22 cellular contexts compared by ENCODE assay signal in the genomic region with DNA sequence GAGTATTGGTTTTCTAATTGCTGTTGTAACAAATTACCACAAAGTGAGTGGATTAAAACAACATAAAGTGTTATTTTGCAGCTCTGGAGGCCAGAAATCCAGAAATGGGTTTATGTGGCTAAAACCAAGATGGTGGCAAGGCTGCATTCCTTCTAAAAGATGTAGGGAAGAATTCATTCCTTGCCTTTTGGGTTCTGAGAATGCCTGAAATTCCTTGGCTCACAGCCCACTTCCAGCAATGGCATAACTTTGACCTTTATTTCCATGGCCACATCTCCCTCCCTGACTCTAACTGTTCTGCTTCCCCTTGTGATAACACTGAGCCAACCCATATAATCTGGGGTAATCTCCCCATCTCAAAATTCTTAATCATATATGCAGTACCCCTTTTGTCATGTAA.
DNase-seq lines count a peak whose midpoint lies in the region; FAIRE-seq and TF ChIP-seq lines count a peak whose summit lies in the region.
"Had no signal": no experiment of that assay in that cellular context is flagged by ENCODE, and none has a peak within 500 bp of the region (broad histone marks: within the 10 kb centered on the region; RNA-seq: fewer than 3 reads in every experiment).

No MANE protein-coding gene starts in this region.

- no peaks in the 10 kb centered on the region for H3K27me3 Mint-ChIP-seq in osteocyte (ENCODE audit: unreplicated experiment)

- no peak overlapping the region for H3K27ac ChIP-seq in H1 (ENCODE audit: low read depth, low read length)
- H3K27ac ChIP-seq: Peyer's patch had no signal

- no peaks in the 10 kb centered on the region for H3K36me3 ChIP-seq in H1 (ENCODE audit: control insufficient read depth in 2 of 4, insufficient read depth in 4 of 4, low read length in 3 of 4)
- H3K36me3 ChIP-seq: Peyer's patch had no signal

- no peaks in the 10 kb centered on the region for H3K79me2 ChIP-seq in H1 (ENCODE audit: control insufficient read depth in 1 of 2, insufficient read depth in 2 of 2, low read length in 2 of 2)

- no peak overlapping the region for H3K4ac ChIP-seq in H1 (replicated peaks; ENCODE audit: insufficient read length, low read depth, low read length)

- H3K4me1 ChIP-seq in H1 (replicated peaks in 1 of 4; ENCODE audit: control insufficient read depth in 3 of 4, insufficient read depth in 4 of 4, low read length in 3 of 4) = peaks cover 0 to 3% (median 1%) of the 10 kb centered on the region in 4 experiments; a peak in 3 of 7 replicates
- H3K4me1 ChIP-seq: Peyer's patch had no signal

- POLR2A ChIA-PET in H1 (lab: Charles Lee; ENCODE audit: partially characterized antibody) = interaction anchor here (1.5 kb wide), 1 partner anchor 17 kb away, joined by 4 read pairs; no protein-coding TSS in a partner anchor

- no peak overlapping the region for H3K56ac ChIP-seq in H1 (replicated peaks; ENCODE audit: insufficient read length, low read depth, low read length)

- H3K14ac ChIP-seq in H1 (ENCODE audit: insufficient read length) = no peak overlapping the region

- H4K8ac ChIP-seq in H1 (ENCODE audit: extremely low read depth, insufficient read depth, low read length) = no peak overlapping the region

- DNase-seq in A172 (ENCODE audit: low spot score) (peak; percentile 45), H1 (ENCODE audit: low read depth in 1 of 2, low spot score in 2 of 2) (no peak), osteocyte (ENCODE audit: extremely low spot score, unreplicated experiment) (peak; percentile 17), dermis blood vessel endothelial cell (no peak), AML-193 (lab: John Stamatoyannopoulos, UW) (no peak)
- DNase-seq in activated CD4-positive, alpha-beta T cell treated with anti-CD3 and anti-CD28 coated beads, Interleukin-2, amount 50 U/mL, for 4 hours = no peak
- DNase-seq: 8988T; CD4-positive, alpha-beta T cell; COR-L47; DMS 273 treated with DMSO at 0.1 percent for 48 hours; DMS79 treated with DMSO at 0.1 percent for 48 hours; GOT3; IMR-90; NCI-H1417; NCI-H1694 treated with DMSO at 0.1 percent for 48 hours; NCI-H2081 treated with DMSO at 0.1 percent for 48 hours; NCI-H2171 treated with DMSO at 0.1 percent for 48 hours; NCI-H524 treated with DMSO at 0.1 percent for 48 hours; Peyer's patch had no signal

- no peak overlapping the region for H2BK15ac ChIP-seq in H1 (ENCODE audit: low read length)

- no peak overlapping the region for H2BK12ac ChIP-seq in H1 (ENCODE audit: low read depth, low read length)

- no peaks in the 10 kb centered on the region for H4K20me1 ChIP-seq in H1 (replicated peaks in 1 of 2; ENCODE audit: control insufficient read depth in 1 of 2, insufficient read depth in 2 of 2, low read length in 2 of 2)

- FAIRE-seq in H1 (lab: Jason Lieb, UNC) = no peak
- FAIRE-seq: GM12891, GM18507 had no signal

- no peak overlapping the region for H3K27ac Mint-ChIP-seq in osteocyte (ENCODE audit: unreplicated experiment)
- H3K27ac Mint-ChIP-seq: CD4-positive, alpha-beta T cell had no signal

- peaks cover 3% of the 10 kb centered on the region for H3K9me3 Mint-ChIP-seq in osteocyte (ENCODE audit: unreplicated experiment)
- H3K9me3 Mint-ChIP-seq: CD4-positive, alpha-beta T cell had no signal

- TF ChIP-seq EP300 in Ishikawa (IDR thresholded peaks at IDR 0.05; ENCODE audit: borderline replicate concordance) (no peak), H1 (IDR thresholded peaks at IDR 0.05; ENCODE audit: borderline replicate concordance in 1 of 2, low read depth in 2 of 2, low read length in 2 of 2) (no peak)

- H2AFZ ChIP-seq in H1 (ENCODE audit: low read length) = no peak overlapping the region

- H3K4me3 Mint-ChIP-seq in osteocyte (ENCODE audit: unreplicated experiment) = no peak overlapping the region
- H3K4me3 Mint-ChIP-seq: CD4-positive, alpha-beta T cell had no signal

- no peak overlapping the region for H2BK120ac ChIP-seq in H1 (replicated peaks; ENCODE audit: low read depth, low read length)

- H3K18ac ChIP-seq in H1 (ENCODE audit: extremely low read depth, low read length) = no peak overlapping the region

- no peaks in the 10 kb centered on the region for H3K4me1 Mint-ChIP-seq in osteocyte (ENCODE audit: unreplicated experiment)

- no peak for TF ChIP-seq POLR2A in H1 (IDR thresholded peaks at IDR 0.05; ENCODE audit: control extremely low read depth in 1 of 2, low read depth in 2 of 2, low read length in 2 of 2)

- H2BK20ac ChIP-seq in H1 (ENCODE audit: low read length) = no peak overlapping the region

- no peaks in the 10 kb centered on the region for H3K23me2 ChIP-seq in H1 (ENCODE audit: low read depth, low read length)

- TF ChIP-seq CTCF in H1 (IDR thresholded peaks at IDR 0.05; ENCODE audit: control extremely low read depth in 1 of 3, insufficient read depth in 1 of 3, low read depth in 1 of 3, low read length in 3 of 3) (no peak), osteocyte (IDR thresholded peaks at IDR 0.05) (no peak)

- no peak overlapping the region for H3K4me3 ChIP-seq in H1 (ENCODE audit: extremely low read depth in 1 of 4, insufficient read depth in 2 of 4, low read depth in 3 of 4, low read length in 4 of 4)
- H3K4me3 ChIP-seq: Peyer's patch had no signal

- H3K36me3 Mint-ChIP-seq in osteocyte (ENCODE audit: unreplicated experiment) = no peaks in the 10 kb centered on the region

- H3K9me3 ChIP-seq in H1 (ENCODE audit: insufficient read depth in 2 of 2, low read depth in 1 of 2, low read length in 1 of 2) = no peaks in the 10 kb centered on the region
- H3K9me3 ChIP-seq: Peyer's patch had no signal

- CTCF ChIA-PET in H1 (lab: Charles Lee; ENCODE audit: partially characterized antibody) = no interaction called here

- no peak overlapping the region for H2BK5ac ChIP-seq in H1 (ENCODE audit: low read depth, low read length)

- H3K79me1 ChIP-seq in H1 (ENCODE audit: low read depth, low read length) = no peaks in the 10 kb centered on the region

- no peak overlapping the region; a peak in 1 of 4 replicates for H3K4me2 ChIP-seq in H1 (ENCODE audit: insufficient read depth in 1 of 2, low read depth in 2 of 2, low read length in 2 of 2)

- no peak overlapping the region for H2AK5ac ChIP-seq in H1 (ENCODE audit: low read depth, low read length)

- no peak overlapping the region for H3K23ac ChIP-seq in H1 (ENCODE audit: insufficient read length)

- no peak overlapping the region for H3K9ac ChIP-seq in H1 (replicated peaks in 1 of 4; ENCODE audit: extremely low read depth in 1 of 4, low read depth in 3 of 4, low read length in 3 of 4)

- no peak for TF ChIP-seq RAD21 in Ishikawa (IDR thresholded peaks at IDR 0.05; ENCODE audit: low read depth)
- TF ChIP-seq RAD21 in H1 (IDR thresholded peaks at IDR 0.05 in 1 of 2, conservative IDR thresholded peaks at IDR 0.05 in 1 of 2; ENCODE audit: low read depth in 2 of 2, low read length in 2 of 2) = no peak

- no peak overlapping the region for H4K91ac ChIP-seq in H1 (replicated peaks; ENCODE audit: insufficient read length, low read length)

- no peak overlapping the region for H4K5ac ChIP-seq in H1 (ENCODE audit: insufficient read length, low read depth, low read length)

- H3K27me3 ChIP-seq in H1 (replicated peaks in 1 of 4; ENCODE audit: control insufficient read depth in 3 of 4, extremely low read depth in 1 of 4, insufficient read depth in 3 of 4, low read length in 3 of 4) = no peaks in the 10 kb centered on the region
- H3K27me3 ChIP-seq: Peyer's patch had no signal

TF ChIP-seq in Ishikawa, 13 proteins besides CTCF, POLR2A, EP300 and RAD21:
- no peak for TF ChIP-seq NFIC (IDR thresholded peaks at IDR 0.05)
- no peak for TF ChIP-seq YY1 (IDR thresholded peaks at IDR 0.05; ENCODE audit: low read depth)
- TF ChIP-seq TEAD4 (IDR thresholded peaks at IDR 0.05) = 0 out of 2 replicates have a peak, but pooled peaks have one; percentile 5

TF ChIP-seq in H1, 55 proteins besides CTCF, POLR2A, EP300 and RAD21:
- TF ChIP-seq TEAD4 (IDR thresholded peaks at IDR 0.05; ENCODE audit: low read depth, low read length) (0 out of 2 replicates have a peak, but pooled peaks have one; percentile 26), CEBPB (IDR thresholded peaks at IDR 0.05; ENCODE audit: low read depth, low read length) (no peak), YY1 (IDR thresholded peaks at IDR 0.05; ENCODE audit: low read depth, low read length) (0 out of 2 replicates have a peak, but pooled peaks have one; percentile 38), RFX5 (IDR thresholded peaks at IDR 0.05; ENCODE audit: borderline replicate concordance, low read depth, low read length) (no peak)

Comparison
In these comparisons a context has a peak if more than half of its experiments do, and no peak if none do; other contexts are left out.
1. DNase-seq: peak in A172 (single experiment) and osteocyte (single experiment); none in H1 (0 of 2), activated CD4-positive, alpha-beta T cell treated with anti-CD3 and anti-CD28 coated beads, Interleukin-2, amount 50 U/mL, for 4 hours (0 of 2), dermis blood vessel endothelial cell (single experiment) and AML-193 (0 of 2).